30 cellular contexts compared by ENCODE assay signal in genomic region chr7:16627236-16627635, GRCh38. TPM values are rescaled to one million over a fixed set of nuclear protein-coding genes. Genes with fewer than 3 reads are reported as not detected.
DNase-seq lines count a peak whose midpoint lies in the region; ATAC-seq and TF ChIP-seq lines count a peak whose summit lies in the region.
"Had no signal": no experiment of that assay in that cellular context is flagged by ENCODE, and none has a peak within 500 bp of the region (broad histone marks: within the 10 kb centered on the region; RNA-seq: fewer than 3 reads in every experiment).

No MANE protein-coding gene starts in this region.

- no peak overlapping the region for H3K27ac Mint-ChIP-seq in MCF 10A (ENCODE audit: low read depth, unreplicated experiment)
- H3K27ac Mint-ChIP-seq: activated CD4-positive, alpha-beta T cell treated with anti-CD3 and anti-CD28 coated beads, Interleukin-2, amount 10 ng/mL, durations not matched to agents 7 days and 5 days; activated naive CD8-positive, alpha-beta T cell; CD8-positive, alpha-beta memory T cell; nephron progenitor cell; T-cell had no signal

- intact Hi-C loops in MCF 10A (cut with micrococcal nuclease) (no loop called here), mammary epithelial cell (cut with micrococcal nuclease) (no loop called here), gastrocnemius medialis (cut with DNase I; ENCODE audit: low total_unique reads) (no loop called here)

- peaks cover 6% of the 10 kb centered on the region for H3K9me3 Mint-ChIP-seq in MCF 10A (ENCODE audit: unreplicated experiment)
- H3K9me3 Mint-ChIP-seq: activated CD4-positive, alpha-beta T cell treated with anti-CD3 and anti-CD28 coated beads, Interleukin-2, amount 10 ng/mL, durations not matched to agents 7 days and 5 days; CD8-positive, alpha-beta memory T cell; nephron progenitor cell; T-cell had no signal

- no peaks in the 10 kb centered on the region for H3K27me3 Mint-ChIP-seq in MCF 10A (ENCODE audit: insufficient read depth, unreplicated experiment)
- H3K27me3 Mint-ChIP-seq: activated CD4-positive, alpha-beta T cell treated with anti-CD3 and anti-CD28 coated beads, Interleukin-2, amount 10 ng/mL, durations not matched to agents 7 days and 5 days; activated naive CD8-positive, alpha-beta T cell; CD8-positive, alpha-beta memory T cell; T-cell had no signal

- H3K27ac ChIP-seq in mammary epithelial cell (ENCODE audit: insufficient read depth, low read depth, low read length), result no peak overlapping the region
- H3K27ac ChIP-seq in RWPE2 (ENCODE audit: poor library complexity, severe bottlenecking), result no peak overlapping the region
- no peak overlapping the region for H3K27ac ChIP-seq in gastrocnemius medialis
- H3K27ac ChIP-seq: 22Rv1, cardiac muscle cell, coronary artery, gastroesophageal sphincter, skin epidermis had no signal

- H3K4me3 ChIP-seq in mammary epithelial cell (replicated peaks in 1 of 3; ENCODE audit: insufficient read depth in 1 of 3, low read depth in 2 of 3, low read length in 3 of 3) (no peak overlapping the region), RWPE2 (ENCODE audit: severe bottlenecking) (no peak overlapping the region), fibroblast of pulmonary artery (replicated peaks; ENCODE audit: low read depth, low read length) (no peak overlapping the region), gastrocnemius medialis (no peak overlapping the region)
- H3K4me3 ChIP-seq: cardiac muscle cell, coronary artery, gastroesophageal sphincter, skin epidermis had no signal

- H3K4me1 Mint-ChIP-seq in MCF 10A (ENCODE audit: insufficient read depth, unreplicated experiment), result no peaks in the 10 kb centered on the region
- H3K4me1 Mint-ChIP-seq: activated CD4-positive, alpha-beta T cell treated with anti-CD3 and anti-CD28 coated beads, Interleukin-2, amount 10 ng/mL, durations not matched to agents 7 days and 5 days had no signal

- H3K27me3 ChIP-seq in mammary epithelial cell (ENCODE audit: insufficient read depth, low read length) (no peaks in the 10 kb centered on the region), RWPE2 (ENCODE audit: insufficient read depth, poor library complexity, severe bottlenecking) (no peaks in the 10 kb centered on the region), gastrocnemius medialis (no peaks in the 10 kb centered on the region)
- H3K27me3 ChIP-seq: cardiac muscle cell, gastroesophageal sphincter had no signal

- no peak for TF ChIP-seq POLR2A in gastrocnemius medialis (IDR thresholded peaks at IDR 0.05)

- H3K4me3 Mint-ChIP-seq in MCF 10A (ENCODE audit: unreplicated experiment), result no peak overlapping the region
- H3K4me3 Mint-ChIP-seq: activated CD4-positive, alpha-beta T cell treated with anti-CD3 and anti-CD28 coated beads, Interleukin-2, amount 10 ng/mL, durations not matched to agents 7 days and 5 days; activated naive CD8-positive, alpha-beta T cell; CD8-positive, alpha-beta memory T cell; nephron progenitor cell; T-cell had no signal

- dilution Hi-C loops in mammary epithelial cell (cut with HindIII; ENCODE audit: low sequenced_read_pairs), result no loop called here

- H3K79me2 ChIP-seq in mammary epithelial cell (ENCODE audit: insufficient read depth, low read length), result no peaks in the 10 kb centered on the region

- BruUV-seq in MCF 10A (replicated peaks; lab: Mats Ljungman, UMichigan) (no TSS peak), mammary epithelial cell (replicated peaks; lab: Mats Ljungman, UMichigan) (no TSS peak)

- no peak for TF ChIP-seq CTCF in MCF 10A (IDR thresholded peaks at IDR 0.05; ENCODE audit: unreplicated experiment)
- TF ChIP-seq CTCF in mammary epithelial cell (conservative IDR thresholded peaks at IDR 0.05 in 1 of 2, IDR thresholded peaks at IDR 0.05 in 1 of 2; ENCODE audit: extremely low read depth in 1 of 2, insufficient read depth in 1 of 2, low read depth in 1 of 2, low read length in 2 of 2), result no peak
- no peak for TF ChIP-seq CTCF in RWPE2 (IDR thresholded peaks at IDR 0.05; ENCODE audit: poor library complexity, severe bottlenecking)
- no peak for TF ChIP-seq CTCF in fibroblast of pulmonary artery (IDR thresholded peaks at IDR 0.05; ENCODE audit: low read length, missing control alignments)
- TF ChIP-seq CTCF in gastrocnemius medialis (IDR thresholded peaks at IDR 0.05 in 4 of 5, conservative IDR thresholded peaks at IDR 0.05 in 1 of 5), result no peak

- H3K36me3 ChIP-seq in mammary epithelial cell (ENCODE audit: insufficient read depth, low read length) (peaks cover 10% of the 10 kb centered on the region), RWPE2 (ENCODE audit: low read depth) (peaks cover 35% of the 10 kb centered on the region), gastrocnemius medialis (peaks cover 0 to 18% of the 10 kb centered on the region in 2 donors)

- H3K4me2 ChIP-seq in mammary epithelial cell (ENCODE audit: insufficient read depth, low read depth, low read length), result no peak overlapping the region

- no peak overlapping the region for H2AFZ ChIP-seq in mammary epithelial cell (ENCODE audit: low read depth, low read length)

- in situ Hi-C loops in mammary epithelial cell (cut with MboI; ENCODE audit: low sequenced_read_pairs in 2 of 2) (no loop called here), gastrocnemius medialis (cut with MboI; ENCODE audit: low sequenced_read_pairs in 4 of 4) (no loop called here)

- no peaks in the 10 kb centered on the region for H3K4me1 ChIP-seq in mammary epithelial cell (ENCODE audit: insufficient read depth, low read length)
- H3K4me1 ChIP-seq in RWPE2 (ENCODE audit: insufficient read depth, poor library complexity, severe bottlenecking), result peaks cover 9% of the 10 kb centered on the region
- H3K4me1 ChIP-seq in gastrocnemius medialis, result no peaks in the 10 kb centered on the region
- H3K4me1 ChIP-seq: gastroesophageal sphincter had no signal

- POLR2A ChIA-PET in MCF 10A (lab: Yijun Ruan, JAX), result interaction anchor here (1.2 kb wide), 1 partner anchor 20 kb away, joined by 3 read pairs; no protein-coding TSS in a partner anchor

- H3K9me3 ChIP-seq in mammary epithelial cell (replicated peaks; ENCODE audit: insufficient read depth, low read length) (no peaks in the 10 kb centered on the region), RWPE2 (ENCODE audit: severe bottlenecking) (no peaks in the 10 kb centered on the region), gastrocnemius medialis (no peaks in the 10 kb centered on the region)
- H3K9me3 ChIP-seq: gastroesophageal sphincter had no signal

- CTCF ChIA-PET in MCF 10A (lab: Yijun Ruan, JAX), result no interaction called here
- CTCF ChIA-PET in mammary epithelial cell (lab: Charles Lee; ENCODE audit: low non-redundant PET), result no interaction called here

- 90% methylated on average over 2 of the region's 2 CpGs for WGBS in mammary epithelial cell (ENCODE audit: low coverage, missing lambda C conversion rate)

- H3K9ac ChIP-seq in mammary epithelial cell (ENCODE audit: insufficient read depth, low read length), result no peak overlapping the region

- ATAC-seq in RWPE2 (ENCODE audit: low read depth) (0 out of 3 replicates have a peak, but pooled peaks have one; percentile 36), gastrocnemius medialis (no peak), GM19351 (IDR thresholded peaks at IDR 0.05; ENCODE audit: unreplicated experiment) (no peak), GM18498 (IDR thresholded peaks at IDR 0.05; ENCODE audit: unreplicated experiment) (no peak), GM21529 (IDR thresholded peaks at IDR 0.05; ENCODE audit: unreplicated experiment) (no peak)
- ATAC-seq: gastroesophageal sphincter, left colon, T-cell had no signal

- peak; percentile 37 for DNase-seq in MCF 10A (ENCODE audit: unreplicated experiment)
- DNase-seq in mammary epithelial cell, result no peak
- DNase-seq in RWPE2 (ENCODE audit: low spot score), result no peak
- DNase-seq in fibroblast of pulmonary artery (ENCODE audit: low read depth), result peak; percentile 58
- no peak for DNase-seq in gastrocnemius medialis
- DNase-seq: activated CD4-positive, alpha-beta T cell treated with anti-CD3 and anti-CD28 coated beads, Interleukin-2, amount 10 ng/mL, durations not matched to agents 7 days and 5 days; activated effector memory CD4-positive, alpha-beta T cell treated with Interleukin-2 at 50 U/mL for 16 hours; activated T-cell treated with anti-CD3 and anti-CD28 coated beads, Interleukin-2, amount 50 U/mL, for 1 hour; aorta; CD8-positive, alpha-beta memory T cell; effector CD8-positive, alpha-beta T cell; hippocampal formation; left colon; NCI-H1105; NCI-H187 treated with DMSO at 0.1 percent for 48 hours; NCI-H2171; NCI-H510A; nephron progenitor cell; stimulated activated CD4-positive, alpha-beta T cell treated with anti-CD3 and anti-CD28 coated beads, Interleukin-1b, Interleukin-23, amount 100 ng/mL, for 48 hours; stimulated activated naive CD4-positive, alpha-beta T cell treated with Interleukin-2 at 50 U/mL for 16 hours; T-cell had no signal

- peaks cover 12% of the 10 kb centered on the region for H3K36me3 Mint-ChIP-seq in MCF 10A (ENCODE audit: insufficient read depth, unreplicated experiment)

- no peaks in the 10 kb centered on the region for H4K20me1 ChIP-seq in mammary epithelial cell (ENCODE audit: insufficient read depth, low read length)

RNA-seq across cellular contexts. Expression of gene ANKMY2, which starts 18.3 kb away (rescaled TPM):
- 14.3 and 15.3 TPM in 2 replicates for total RNA-seq in MCF 10A (2022)
- 10 to 100 TPM; 11.0 to 24.3 TPM for total RNA-seq in mammary epithelial cell
- polyA plus RNA-seq in mammary epithelial cell, result 11.3 TPM
- polyA minus RNA-seq in mammary epithelial cell, result 12.1 TPM
- 10 to 100 TPM in 1 of 4 donors, 1 to 10 TPM in 3; 7.9 to 16.2 (median 8.6) TPM for total RNA-seq in gastrocnemius medialis

RNA-seq across cellular contexts. Expression of gene BZW2, which starts 18.7 kb away (rescaled TPM):
- 41.0 and 85.4 TPM in 2 replicates for total RNA-seq in MCF 10A (2022)
- total RNA-seq in mammary epithelial cell, result 10 to 100 TPM; 66.2 to 75.0 TPM
- polyA plus RNA-seq in mammary epithelial cell, result 74.2 TPM
- 38.2 TPM for polyA minus RNA-seq in mammary epithelial cell
- 100 to 1,000 TPM in 3 of 4 donors, 10 to 100 TPM in 1; 86.6 to 145 (median 123) TPM for total RNA-seq in gastrocnemius medialis

Comparison
In these comparisons a context has a peak if more than half of its experiments do, and no peak if none do; other contexts are left out.
1. DNase-seq: peak in MCF 10A (single experiment) and fibroblast of pulmonary artery (single experiment); none in mammary epithelial cell (single experiment), RWPE2 (single experiment) and gastrocnemius medialis (0 of 2).